In genomic region chr2:137964066-137964858, GRCh38 we compare ENCODE assay signal across 8 cellular contexts. TPM values are rescaled to one million over a fixed set of nuclear protein-coding genes. Genes with fewer than 3 reads are reported as not detected.
DNase-seq lines count a peak whose midpoint lies in the region; ATAC-seq and TF ChIP-seq lines count a peak whose summit lies in the region.

Gene HNMT, plus strand, starts transcription at chr2:137964473. Its CDS starts 19 bp downstream, at chr2:137964492.

- TF ChIP-seq CTCF in colonic mucosa (IDR thresholded peaks at IDR 0.05) (no peak), GM20000 (IDR thresholded peaks at IDR 0.05; ENCODE audit: extremely low read depth, missing control alignments) (no peak)

- H3K9ac ChIP-seq in colonic mucosa (ENCODE audit: low read depth in 2 of 2, low read length in 2 of 2) = peak within 1 kb of the TSS; percentile 61 to 89

- DNase-seq in Caki2 (ENCODE audit: low read depth) (peak; percentile 43), NCI-H69 (lab: John Stamatoyannopoulos, UW) (peak; percentile 65), colonic mucosa (peak; percentile 57), left colon (peak; percentile 51 to 64), substantia nigra (lab: John Stamatoyannopoulos, UW) (peak in 45 of 49 donors; percentile 4 to 66 (median 37)), GM20000 (ENCODE audit: low spot score) (no peak), NCI-H1436 treated with DMSO at 0.1 percent for 48 hours (lab: John Stamatoyannopoulos, UW) (no peak)
- DNase-seq in activated CD8-positive, alpha-beta memory T cell treated with anti-CD3 and anti-CD28 coated beads, Interleukin-2, amount 50 U/mL, for 48 hours = no peak

- peak; percentile 90 for ATAC-seq in left colon

- in situ Hi-C loops in Caki2 (cut with HindIII; ENCODE audit: low pct_unique_long_range_greater_than_20kb, low sequenced_read_pairs) = no loop called here

- H3K27ac ChIP-seq in colonic mucosa (peak within 1 kb of the TSS; percentile 94), substantia nigra (ENCODE audit: low read depth, low read length, poor library complexity, severe bottlenecking) (peak within 1 kb of the TSS; percentile 81)

- H3K27me3 ChIP-seq in colonic mucosa = no peaks in the 10 kb centered on the region

- H3K9me3 ChIP-seq in colonic mucosa = no peaks in the 10 kb centered on the region

- H3K4me3 ChIP-seq in colonic mucosa = peak within 1 kb of the TSS; percentile 48

- H3K4me1 ChIP-seq in colonic mucosa = no peaks in the 10 kb centered on the region

- intact Hi-C loops in colonic mucosa (cut with DNase I) (no loop called here), left colon (cut with DNase I, micrococcal nuclease) (no loop called here)

- no peaks in the 10 kb centered on the region for H3K36me3 ChIP-seq in colonic mucosa

RNA-seq across cellular contexts. Expression of gene HNMT, which starts in this region (rescaled TPM):
- 4.9 and 7.5 TPM in 2 replicates for total RNA-seq in Caki2 (2014; rRNA removed; shearing (Covaris generic); ENCODE audit: low replicate concordance)
- total RNA-seq in colonic mucosa (10 to 100 TPM; 62.2 to 82.1 TPM), left colon (10 to 100 TPM; 74.0 to 78.2 TPM)

Comparison
In these comparisons a context has a peak if more than half of its experiments do, and no peak if none do; other contexts are left out.
1. DNase-seq: peak in Caki2 (single experiment), NCI-H69 (single experiment), colonic mucosa (single experiment), left colon (2 of 2) and substantia nigra (45 of 49); none in activated CD8-positive, alpha-beta memory T cell treated with anti-CD3 and anti-CD28 coated beads, Interleukin-2, amount 50 U/mL, for 48 hours (single experiment), GM20000 (single experiment) and NCI-H1436 treated with DMSO at 0.1 percent for 48 hours (single experiment).